ENCODE assay signal across 24 cellular contexts in the genomic region with DNA sequence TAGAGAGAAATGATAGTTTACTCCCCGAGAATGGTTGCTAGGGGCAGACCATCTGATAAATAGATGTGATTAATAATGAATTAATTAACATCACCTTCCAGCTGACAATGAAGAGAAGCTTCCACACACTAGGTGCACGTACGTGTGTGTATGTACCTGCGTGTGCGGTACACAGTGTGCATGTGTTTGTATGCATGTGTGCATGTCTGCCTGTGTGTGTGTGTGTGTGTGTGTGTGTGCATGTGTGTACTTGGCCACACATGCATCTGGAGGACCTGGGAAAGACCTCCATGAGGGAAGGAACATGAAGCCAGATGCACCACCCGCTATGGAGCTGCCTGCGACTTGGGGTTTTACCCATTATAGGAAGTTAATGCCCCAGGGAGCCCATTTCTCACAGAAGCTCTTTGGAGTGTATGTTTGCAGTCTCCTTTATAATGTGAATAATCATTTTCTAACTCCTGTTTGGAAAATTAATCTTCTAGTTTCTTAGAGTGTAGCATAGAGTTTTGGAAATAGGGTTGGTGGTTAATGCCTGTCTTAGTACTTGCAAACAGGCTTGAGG.
"Had no signal": no experiment of that assay in that cellular context is flagged by ENCODE, and none has a peak within 500 bp of the region (broad histone marks: within the 10 kb centered on the region; RNA-seq: fewer than 3 reads in every experiment).

No MANE protein-coding gene starts in this region.

- H3K4me3 ChIP-seq: heart right ventricle, mucosa of descending colon, psoas muscle, sigmoid colon, skin epidermis, testis, tibial nerve, upper lobe of right lung had no signal

- H2AFZ ChIP-seq: parathyroid adenoma had no signal

- H3K9me3 ChIP-seq: heart right ventricle, mucosa of descending colon, psoas muscle, sigmoid colon, testis, tibial nerve, upper lobe of right lung had no signal

- H3K79me2 ChIP-seq: parathyroid adenoma had no signal

- FAIRE-seq: endometrium, frontal cortex, islet of Langerhans had no signal

- H3K9ac ChIP-seq: parathyroid adenoma had no signal

- DNase-seq: effector memory CD4-positive, alpha-beta T cell; heart right ventricle; hypothalamus; kidney glomerular epithelial cell; mammary epithelial cell; mucosa of descending colon; naive thymus-derived CD8-positive, alpha-beta T cell; nucleus accumbens; psoas muscle; retina; sigmoid colon; stimulated activated CD4-positive, alpha-beta T cell treated with anti-CD3 and anti-CD28 coated beads, Interleukin-2, amount 100 ng/mL, for 24 hours; stimulated activated CD4-positive, alpha-beta T cell treated with anti-CD3 and anti-CD28 coated beads, Interleukin-4, amount 100 ng/mL, for 4 hours; stimulated activated naive B cell treated with anti-CD40 and anti-IgM and Interleukin-4, amounts not matched to agents 10 μg/mL and 1 μg/mL and 100 μg/mL, for 72 hours; stimulated activated naive CD8-positive, alpha-beta T cell treated with anti-CD3 and anti-CD28 coated beads, Interleukin-15, amount 100 ng/mL, for 72 hours; testis; upper lobe of right lung had no signal

- ATAC-seq: esophagus mucosa; heart right ventricle; mucosa of descending colon; naive thymus-derived CD8-positive, alpha-beta T cell; psoas muscle; stimulated activated naive B cell treated with anti-CD40 and anti-IgM and Interleukin-4, amounts not matched to agents 10 μg/mL and 1 μg/mL and 100 μg/mL, for 72 hours; stimulated activated naive CD8-positive, alpha-beta T cell treated with anti-CD3 and anti-CD28 coated beads, Interleukin-15, amount 100 ng/mL, for 72 hours; upper lobe of right lung had no signal

- H3K36me3 ChIP-seq: heart right ventricle, tibial nerve, upper lobe of right lung had no signal

- H3K27ac ChIP-seq: heart right ventricle, parathyroid adenoma, psoas muscle, sigmoid colon, skin epidermis, testis, tibial nerve, upper lobe of right lung had no signal

- H3K27me3 ChIP-seq: sigmoid colon, testis had no signal
